Comparison of ENCODE assay signal across 1 cellular context in the genomic region with DNA sequence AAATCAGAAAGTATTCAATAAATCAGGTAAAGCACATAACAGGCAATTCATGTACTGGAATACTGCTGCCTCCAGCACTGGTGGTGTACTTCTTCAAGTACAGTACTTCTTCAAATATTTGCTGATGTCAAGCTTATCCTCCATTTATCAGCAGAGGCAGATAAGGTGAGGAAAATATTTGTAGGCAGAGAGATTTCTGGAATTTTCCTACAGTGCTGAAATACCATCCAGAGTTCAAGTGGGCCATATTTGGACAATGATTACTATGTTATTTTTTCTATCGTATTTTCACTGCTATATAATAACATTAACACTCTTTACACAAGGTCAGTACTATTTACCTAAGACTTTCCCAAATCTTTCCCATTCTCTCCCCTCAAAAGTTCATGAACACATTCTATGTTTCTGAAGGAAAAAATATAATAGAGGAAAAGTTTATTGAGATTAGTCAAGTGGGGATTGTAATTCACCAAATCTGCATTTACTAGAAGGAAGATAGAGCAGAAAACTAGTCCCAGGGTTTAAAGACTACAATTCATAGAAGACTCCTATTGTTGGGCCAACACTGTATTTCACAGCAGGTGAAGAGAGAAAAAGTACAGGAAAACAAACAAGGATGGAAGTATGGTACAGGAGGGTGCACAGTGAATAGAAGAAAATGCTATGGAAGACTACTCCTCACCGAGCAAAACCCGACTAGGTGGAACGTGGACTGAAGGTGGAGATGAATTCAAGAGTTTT.
A peak's percentile ranks its signal among the peaks of the same experiment; 100 is the strongest.
TF ChIP-seq lines count a peak whose summit lies in the region.

No MANE protein-coding gene starts in this region.

TF ChIP-seq in HepG2, 621 proteins besides CTCF, POLR2A, EP300 and RAD21 (continued from another document and continues in another):
- TF ChIP-seq, protein P1, sequence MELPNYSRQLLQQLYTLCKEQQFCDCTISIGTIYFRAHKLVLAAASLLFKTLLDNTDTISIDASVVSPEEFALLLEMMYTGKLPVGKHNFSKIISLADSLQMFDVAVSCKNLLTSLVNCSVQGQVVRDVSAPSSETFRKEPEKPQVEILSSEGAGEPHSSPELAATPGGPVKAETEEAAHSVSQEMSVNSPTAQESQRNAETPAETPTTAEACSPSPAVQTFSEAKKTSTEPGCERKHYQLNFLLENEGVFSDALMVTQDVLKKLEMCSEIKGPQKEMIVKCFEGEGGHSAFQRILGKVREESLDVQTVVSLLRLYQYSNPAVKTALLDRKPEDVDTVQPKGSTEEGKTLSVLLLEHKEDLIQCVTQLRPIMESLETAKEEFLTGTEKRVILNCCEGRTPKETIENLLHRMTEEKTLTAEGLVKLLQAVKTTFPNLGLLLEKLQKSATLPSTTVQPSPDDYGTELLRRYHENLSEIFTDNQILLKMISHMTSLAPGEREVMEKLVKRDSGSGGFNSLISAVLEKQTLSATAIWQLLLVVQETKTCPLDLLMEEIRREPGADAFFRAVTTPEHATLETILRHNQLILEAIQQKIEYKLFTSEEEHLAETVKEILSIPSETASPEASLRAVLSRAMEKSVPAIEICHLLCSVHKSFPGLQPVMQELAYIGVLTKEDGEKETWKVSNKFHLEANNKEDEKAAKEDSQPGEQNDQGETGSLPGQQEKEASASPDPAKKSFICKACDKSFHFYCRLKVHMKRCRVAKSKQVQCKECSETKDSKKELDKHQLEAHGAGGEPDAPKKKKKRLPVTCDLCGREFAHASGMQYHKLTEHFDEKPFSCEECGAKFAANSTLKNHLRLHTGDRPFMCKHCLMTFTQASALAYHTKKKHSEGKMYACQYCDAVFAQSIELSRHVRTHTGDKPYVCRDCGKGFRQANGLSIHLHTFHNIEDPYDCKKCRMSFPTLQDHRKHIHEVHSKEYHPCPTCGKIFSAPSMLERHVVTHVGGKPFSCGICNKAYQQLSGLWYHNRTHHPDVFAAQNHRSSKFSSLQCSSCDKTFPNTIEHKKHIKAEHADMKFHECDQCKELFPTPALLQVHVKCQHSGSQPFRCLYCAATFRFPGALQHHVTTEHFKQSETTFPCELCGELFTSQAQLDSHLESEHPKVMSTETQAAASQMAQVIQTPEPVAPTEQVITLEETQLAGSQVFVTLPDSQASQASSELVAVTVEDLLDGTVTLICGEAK (IDR thresholded peaks at IDR 0.05), result no peak
- TF ChIP-seq, protein P1 (CRISPR knock-in tag; IDR thresholded peaks at IDR 0.05), result no peak
- TF ChIP-seq ZNF317 (CRISPR knock-in tag; IDR thresholded peaks at IDR 0.05) (0 out of 2 replicates have a peak, but pooled peaks have one; percentile 24), ZKSCAN1 (IDR thresholded peaks at IDR 0.05; ENCODE audit: low read length) (no peak), SCMH1 (CRISPR knock-in tag; IDR thresholded peaks at IDR 0.05; ENCODE audit: borderline replicate concordance) (no peak), RFXANK (CRISPR knock-in tag; IDR thresholded peaks at IDR 0.05) (no peak), NCOR1 (IDR thresholded peaks at IDR 0.05; ENCODE audit: borderline replicate concordance, low read length) (peak; percentile 69; the same call in 1 of the 2 replicates), ARID2 (CRISPR knock-in tag; IDR thresholded peaks at IDR 0.05; ENCODE audit: borderline replicate concordance) (0 out of 2 replicates have a peak, but pooled peaks have one; percentile 60), TGIF2 (CRISPR knock-in tag; IDR thresholded peaks at IDR 0.05) (0 out of 2 replicates have a peak, but pooled peaks have one; percentile 17), ZNF333 (CRISPR knock-in tag; IDR thresholded peaks at IDR 0.05; ENCODE audit: borderline replicate concordance) (no peak), NAIF1 (CRISPR knock-in tag; IDR thresholded peaks at IDR 0.05; ENCODE audit: borderline replicate concordance) (no peak), MTF1 (CRISPR knock-in tag; IDR thresholded peaks at IDR 0.05) (no peak), FOSL2 (CRISPR knock-in tag; IDR thresholded peaks at IDR 0.05) (peak; percentile 40; the same call in 1 of the 2 replicates), TRIM24 (CRISPR knock-in tag; IDR thresholded peaks at IDR 0.05) (no peak), NR2F2 (IDR thresholded peaks at IDR 0.05; ENCODE audit: borderline replicate concordance, low read depth) (peak; percentile 77), SYNCRIP (IDR thresholded peaks at IDR 0.05; ENCODE audit: insufficient read depth, low read depth, low read length) (no peak)
- TF ChIP-seq, protein P2, sequence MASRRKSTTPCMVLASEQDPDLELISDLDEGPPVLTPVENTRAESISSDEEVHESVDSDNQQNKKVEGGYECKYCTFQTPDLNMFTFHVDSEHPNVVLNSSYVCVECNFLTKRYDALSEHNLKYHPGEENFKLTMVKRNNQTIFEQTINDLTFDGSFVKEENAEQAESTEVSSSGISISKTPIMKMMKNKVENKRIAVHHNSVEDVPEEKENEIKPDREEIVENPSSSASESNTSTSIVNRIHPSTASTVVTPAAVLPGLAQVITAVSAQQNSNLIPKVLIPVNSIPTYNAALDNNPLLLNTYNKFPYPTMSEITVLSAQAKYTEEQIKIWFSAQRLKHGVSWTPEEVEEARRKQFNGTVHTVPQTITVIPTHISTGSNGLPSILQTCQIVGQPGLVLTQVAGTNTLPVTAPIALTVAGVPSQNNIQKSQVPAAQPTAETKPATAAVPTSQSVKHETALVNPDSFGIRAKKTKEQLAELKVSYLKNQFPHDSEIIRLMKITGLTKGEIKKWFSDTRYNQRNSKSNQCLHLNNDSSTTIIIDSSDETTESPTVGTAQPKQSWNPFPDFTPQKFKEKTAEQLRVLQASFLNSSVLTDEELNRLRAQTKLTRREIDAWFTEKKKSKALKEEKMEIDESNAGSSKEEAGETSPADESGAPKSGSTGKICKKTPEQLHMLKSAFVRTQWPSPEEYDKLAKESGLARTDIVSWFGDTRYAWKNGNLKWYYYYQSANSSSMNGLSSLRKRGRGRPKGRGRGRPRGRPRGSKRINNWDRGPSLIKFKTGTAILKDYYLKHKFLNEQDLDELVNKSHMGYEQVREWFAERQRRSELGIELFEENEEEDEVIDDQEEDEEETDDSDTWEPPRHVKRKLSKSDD (CRISPR knock-in tag; IDR thresholded peaks at IDR 0.05; ENCODE audit: low read depth), result no peak
- TF ChIP-seq, protein P3, sequence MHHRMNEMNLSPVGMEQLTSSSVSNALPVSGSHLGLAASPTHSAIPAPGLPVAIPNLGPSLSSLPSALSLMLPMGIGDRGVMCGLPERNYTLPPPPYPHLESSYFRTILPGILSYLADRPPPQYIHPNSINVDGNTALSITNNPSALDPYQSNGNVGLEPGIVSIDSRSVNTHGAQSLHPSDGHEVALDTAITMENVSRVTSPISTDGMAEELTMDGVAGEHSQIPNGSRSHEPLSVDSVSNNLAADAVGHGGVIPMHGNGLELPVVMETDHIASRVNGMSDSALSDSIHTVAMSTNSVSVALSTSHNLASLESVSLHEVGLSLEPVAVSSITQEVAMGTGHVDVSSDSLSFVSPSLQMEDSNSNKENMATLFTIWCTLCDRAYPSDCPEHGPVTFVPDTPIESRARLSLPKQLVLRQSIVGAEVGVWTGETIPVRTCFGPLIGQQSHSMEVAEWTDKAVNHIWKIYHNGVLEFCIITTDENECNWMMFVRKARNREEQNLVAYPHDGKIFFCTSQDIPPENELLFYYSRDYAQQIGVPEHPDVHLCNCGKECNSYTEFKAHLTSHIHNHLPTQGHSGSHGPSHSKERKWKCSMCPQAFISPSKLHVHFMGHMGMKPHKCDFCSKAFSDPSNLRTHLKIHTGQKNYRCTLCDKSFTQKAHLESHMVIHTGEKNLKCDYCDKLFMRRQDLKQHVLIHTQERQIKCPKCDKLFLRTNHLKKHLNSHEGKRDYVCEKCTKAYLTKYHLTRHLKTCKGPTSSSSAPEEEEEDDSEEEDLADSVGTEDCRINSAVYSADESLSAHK (CRISPR knock-in tag; IDR thresholded peaks at IDR 0.05; ENCODE audit: borderline replicate concordance), result no peak
- TF ChIP-seq, protein P4, sequence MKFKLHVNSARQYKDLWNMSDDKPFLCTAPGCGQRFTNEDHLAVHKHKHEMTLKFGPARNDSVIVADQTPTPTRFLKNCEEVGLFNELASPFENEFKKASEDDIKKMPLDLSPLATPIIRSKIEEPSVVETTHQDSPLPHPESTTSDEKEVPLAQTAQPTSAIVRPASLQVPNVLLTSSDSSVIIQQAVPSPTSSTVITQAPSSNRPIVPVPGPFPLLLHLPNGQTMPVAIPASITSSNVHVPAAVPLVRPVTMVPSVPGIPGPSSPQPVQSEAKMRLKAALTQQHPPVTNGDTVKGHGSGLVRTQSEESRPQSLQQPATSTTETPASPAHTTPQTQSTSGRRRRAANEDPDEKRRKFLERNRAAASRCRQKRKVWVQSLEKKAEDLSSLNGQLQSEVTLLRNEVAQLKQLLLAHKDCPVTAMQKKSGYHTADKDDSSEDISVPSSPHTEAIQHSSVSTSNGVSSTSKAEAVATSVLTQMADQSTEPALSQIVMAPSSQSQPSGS (CRISPR knock-in tag; IDR thresholded peaks at IDR 0.05), result peak; percentile 66; the same call in 1 of the 2 replicates
- TF ChIP-seq, protein P5, sequence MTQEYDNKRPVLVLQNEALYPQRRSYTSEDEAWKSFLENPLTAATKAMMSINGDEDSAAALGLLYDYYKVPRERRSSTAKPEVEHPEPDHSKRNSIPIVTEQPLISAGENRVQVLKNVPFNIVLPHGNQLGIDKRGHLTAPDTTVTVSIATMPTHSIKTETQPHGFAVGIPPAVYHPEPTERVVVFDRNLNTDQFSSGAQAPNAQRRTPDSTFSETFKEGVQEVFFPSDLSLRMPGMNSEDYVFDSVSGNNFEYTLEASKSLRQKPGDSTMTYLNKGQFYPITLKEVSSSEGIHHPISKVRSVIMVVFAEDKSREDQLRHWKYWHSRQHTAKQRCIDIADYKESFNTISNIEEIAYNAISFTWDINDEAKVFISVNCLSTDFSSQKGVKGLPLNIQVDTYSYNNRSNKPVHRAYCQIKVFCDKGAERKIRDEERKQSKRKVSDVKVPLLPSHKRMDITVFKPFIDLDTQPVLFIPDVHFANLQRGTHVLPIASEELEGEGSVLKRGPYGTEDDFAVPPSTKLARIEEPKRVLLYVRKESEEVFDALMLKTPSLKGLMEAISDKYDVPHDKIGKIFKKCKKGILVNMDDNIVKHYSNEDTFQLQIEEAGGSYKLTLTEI (CRISPR knock-in tag; conservative IDR thresholded peaks at IDR 0.05), result no peak
